In the genomic region with DNA sequence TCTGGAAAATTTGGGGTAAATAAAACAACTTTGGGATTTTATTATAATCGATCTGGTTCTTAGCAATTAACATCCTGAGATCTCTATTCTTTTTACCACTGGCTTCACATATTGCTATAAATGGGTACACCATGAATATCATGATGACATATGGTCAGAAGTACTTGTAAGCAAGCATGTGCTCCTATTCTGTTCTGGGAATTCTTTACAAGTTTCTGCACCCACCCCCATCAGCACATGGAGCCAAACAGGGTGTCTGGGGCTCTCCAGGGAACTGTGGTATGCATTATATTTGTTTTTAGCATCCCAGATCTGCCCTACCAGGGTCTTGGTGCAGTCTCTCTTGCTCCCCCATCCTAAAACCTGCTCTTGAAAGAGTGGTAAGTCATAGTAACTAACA, we compare ENCODE assay signal across 15 cellular contexts. TPM values are rescaled to one million over a fixed set of nuclear protein-coding genes. Genes with fewer than 3 reads are reported as not detected.
A peak's percentile ranks its signal among the peaks of the same experiment; 100 is the strongest.
DNase-seq lines count a peak whose midpoint lies in the region; ATAC-seq and TF ChIP-seq lines count a peak whose summit lies in the region.
"Had no signal": no experiment of that assay in that cellular context is flagged by ENCODE, and none has a peak within 500 bp of the region (broad histone marks: within the 10 kb centered on the region; RNA-seq: fewer than 3 reads in every experiment).

No MANE protein-coding gene starts in this region.

- intact Hi-C loops in tibial artery (cut with DNase I; ENCODE audit: low total_unique reads), result no loop called here

- no peak for TF ChIP-seq CTCF in tibial artery (IDR thresholded peaks at IDR 0.05)

- no peak overlapping the region for H2BK120ac ChIP-seq in mesendoderm (ENCODE audit: low read depth, low read length)

- H3K79me2 ChIP-seq in mesendoderm (ENCODE audit: control insufficient read depth, insufficient read depth, low read length), result no peaks in the 10 kb centered on the region

- no peak overlapping the region for H3K56ac ChIP-seq in mesendoderm (ENCODE audit: low read length)

- H3K4me2 ChIP-seq in mesendoderm (ENCODE audit: low read length), result no peak overlapping the region

- peaks cover 32% of the 10 kb centered on the region for H3K4me1 Mint-ChIP-seq in activated T-cell treated with anti-CD3 and anti-CD28 coated beads, Interleukin-2, amount 50 U/mL, for 72 hours (ENCODE audit: low read depth)

- no peak overlapping the region for H3K18ac ChIP-seq in mesendoderm (ENCODE audit: low read length)

- DNase-seq in activated T-cell treated with anti-CD3 and anti-CD28 coated beads, Interleukin-2, amount 50 U/mL, for 72 hours, result no peak
- no peak for DNase-seq in activated T-cell treated with anti-CD3 and anti-CD28 coated beads, Interleukin-2, amount 50 U/mL, for 48 hours
- DNase-seq in SK-N-MC (ENCODE audit: low read depth, low spot score) (no peak), myocyte (ENCODE audit: low read depth) (peak; percentile 38), tibial artery (no peak), mesendoderm (no peak), OCI-M2 (lab: John Stamatoyannopoulos, UW; ENCODE audit: unreplicated experiment) (no peak)
- DNase-seq in activated naive CD4-positive, alpha-beta T cell (lab: John Stamatoyannopoulos, UW), result no peak
- DNase-seq: RPMI8226 had no signal

- no peak overlapping the region for H3K9ac ChIP-seq in SK-N-MC (ENCODE audit: insufficient read length)
- no peak overlapping the region for H3K9ac ChIP-seq in mesendoderm (ENCODE audit: low read length)
- H3K9ac ChIP-seq: neural progenitor cell had no signal

- H3K27me3 ChIP-seq in tibial artery (no peaks in the 10 kb centered on the region), mesendoderm (ENCODE audit: insufficient read depth, low read length, poor library complexity) (no peaks in the 10 kb centered on the region)
- H3K27me3 ChIP-seq: neural progenitor cell, tibial nerve had no signal

- H3K36me3 Mint-ChIP-seq in activated T-cell treated with anti-CD3 and anti-CD28 coated beads, Interleukin-2, amount 50 U/mL, for 72 hours (ENCODE audit: insufficient read depth in 2 of 2), result no peaks in the 10 kb centered on the region
- H3K36me3 Mint-ChIP-seq: neural progenitor cell, WTC11 had no signal

- no peak overlapping the region for H2BK5ac ChIP-seq in mesendoderm (ENCODE audit: low read length)

- H2BK15ac ChIP-seq in mesendoderm (replicated peaks; ENCODE audit: low read depth), result no peak overlapping the region

- no peaks in the 10 kb centered on the region for H3K79me1 ChIP-seq in mesendoderm (ENCODE audit: low read length)

- H3K4me1 ChIP-seq in tibial artery, result peaks cover 0 to 50% (median 15%) of the 10 kb centered on the region in 4 donors
- no peaks in the 10 kb centered on the region for H3K4me1 ChIP-seq in mesendoderm (ENCODE audit: control insufficient read depth, low read depth, low read length)

- H3K4ac ChIP-seq in mesendoderm (ENCODE audit: low read depth, low read length), result no peak overlapping the region

- WGBS in mesendoderm (ENCODE audit: extremely low coverage, insufficient coverage, low lambda C conversion rate), result no CpG with 5 or more reads among the region's 1 CpG

- H3K36me3 ChIP-seq in SK-N-MC (ENCODE audit: insufficient read depth, low read length), result no peaks in the 10 kb centered on the region
- no peaks in the 10 kb centered on the region for H3K36me3 ChIP-seq in tibial artery
- H3K36me3 ChIP-seq in mesendoderm (ENCODE audit: control insufficient read depth, insufficient read depth, low read length), result no peaks in the 10 kb centered on the region
- H3K36me3 ChIP-seq: neural progenitor cell had no signal

- H3K27ac ChIP-seq in SK-N-MC (peak overlapping the region; percentile 29; the same call in 1 of the 2 replicates), tibial artery (peak overlapping the region; percentile 47 to 57), mesendoderm (ENCODE audit: low read depth, low read length) (no peak overlapping the region)
- H3K27ac ChIP-seq: neural progenitor cell had no signal

- H4K5ac ChIP-seq in mesendoderm (ENCODE audit: low read length), result no peak overlapping the region

- no peak overlapping the region for H2AK5ac ChIP-seq in mesendoderm (ENCODE audit: low read length)

- H3K23ac ChIP-seq in mesendoderm (ENCODE audit: low read length), result no peak overlapping the region

- no peak for ATAC-seq in activated T-cell treated with anti-CD3 and anti-CD28 coated beads, Interleukin-2, amount 50 U/mL, for 72 hours (replicated peaks in 1 of 2)

- H3K9me3 ChIP-seq in SK-N-MC (ENCODE audit: low read depth, low read length), result no peaks in the 10 kb centered on the region
- H3K9me3 ChIP-seq in tibial artery, result no peaks in the 10 kb centered on the region
- H3K9me3 ChIP-seq: tibial nerve had no signal

- H4K8ac ChIP-seq in mesendoderm (ENCODE audit: low read depth, low read length), result no peak overlapping the region

- H3K9me3 Mint-ChIP-seq in activated T-cell treated with anti-CD3 and anti-CD28 coated beads, Interleukin-2, amount 50 U/mL, for 72 hours, result no peaks in the 10 kb centered on the region
- H3K9me3 Mint-ChIP-seq: CD4-positive, CD25-positive, alpha-beta regulatory T cell; IgD-negative memory B cell; neural progenitor cell; T-helper 1 cell treated with Interleukin-12 subunit alpha and Interleukin-12 subunit beta and Interleukin-4 antibody, amounts not matched to agents 30 μg/mL and 1 μg/mL, for 36 hours; WTC11 had no signal

- peaks cover 8% of the 10 kb centered on the region for H3K27me3 Mint-ChIP-seq in activated T-cell treated with anti-CD3 and anti-CD28 coated beads, Interleukin-2, amount 50 U/mL, for 72 hours (ENCODE audit: low read depth)
- H3K27me3 Mint-ChIP-seq: CD4-positive, CD25-positive, alpha-beta regulatory T cell; IgD-negative memory B cell had no signal

- peak overlapping the region; percentile 8 to 62 for H3K4me3 Mint-ChIP-seq in activated T-cell treated with anti-CD3 and anti-CD28 coated beads, Interleukin-2, amount 50 U/mL, for 72 hours
- H3K4me3 Mint-ChIP-seq: CD4-positive, CD25-positive, alpha-beta regulatory T cell; IgD-negative memory B cell; neural progenitor cell; T-helper 1 cell treated with Interleukin-12 subunit alpha and Interleukin-12 subunit beta and Interleukin-4 antibody, amounts not matched to agents 30 μg/mL and 1 μg/mL, for 36 hours; WTC11 had no signal

- H3K27ac Mint-ChIP-seq in activated T-cell treated with anti-CD3 and anti-CD28 coated beads, Interleukin-2, amount 50 U/mL, for 72 hours, result peak overlapping the region; percentile 48
- H3K27ac Mint-ChIP-seq: CD4-positive, CD25-positive, alpha-beta regulatory T cell; IgD-negative memory B cell had no signal

- H3K4me3 ChIP-seq in SK-N-MC (peak overlapping the region; percentile 27), tibial artery (no peak overlapping the region), mesendoderm (ENCODE audit: low read length) (no peak overlapping the region)
- H3K4me3 ChIP-seq: neural progenitor cell had no signal

RNA-seq across cellular contexts. Expression of a gene that starts 31.3 kb away (rescaled TPM):
- 10 to 100 TPM; 18.2 to 18.9 TPM for total RNA-seq in activated T-cell treated with anti-CD3 and anti-CD28 coated beads, Interleukin-2, amount 50 U/mL, for 72 hours
- 13.3 and 19.3 TPM in 2 replicates for total RNA-seq in myocyte
- polyA plus RNA-seq in myocyte (2012), result 13.3 TPM
- polyA plus RNA-seq in mesendoderm (2013, experiment 1 of 2), result 8.8 TPM
- 8.4 TPM for polyA plus RNA-seq in mesendoderm (2013, experiment 2 of 2)

RNA-seq across cellular contexts. Expression of a gene that starts 31.4 kb away (rescaled TPM):
- 10 to 100 TPM; 11.2 to 18.2 TPM for total RNA-seq in activated T-cell treated with anti-CD3 and anti-CD28 coated beads, Interleukin-2, amount 50 U/mL, for 72 hours
- 7.1 and 8.2 TPM in 2 replicates for total RNA-seq in myocyte
- 3.3 TPM for polyA plus RNA-seq in myocyte (2012)
- 11.2 TPM for polyA plus RNA-seq in mesendoderm (2013, experiment 1 of 2)
- 11.8 TPM for polyA plus RNA-seq in mesendoderm (2013, experiment 2 of 2)

RNA-seq across cellular contexts. Expression of a gene that starts 53.3 kb away (rescaled TPM):
- 1 to 10 TPM; 6.3 to 9.3 TPM for total RNA-seq in activated T-cell treated with anti-CD3 and anti-CD28 coated beads, Interleukin-2, amount 50 U/mL, for 72 hours
- 1.3 and 2.6 TPM in 2 replicates for total RNA-seq in myocyte
- 5.9 TPM for polyA plus RNA-seq in myocyte (2012)
- 0.84 TPM for polyA plus RNA-seq in mesendoderm (2013, experiment 1 of 2)
- polyA plus RNA-seq in mesendoderm (2013, experiment 2 of 2), result 0.97 TPM
